Comparison of ENCODE assay signal across 22 cellular contexts in genomic region chr1:84415386-84415785, GRCh38. TPM values are rescaled to one million over a fixed set of nuclear protein-coding genes. Genes with fewer than 3 reads are reported as not detected.
"Had no signal": no experiment of that assay in that cellular context is flagged by ENCODE, and none has a peak within 500 bp of the region (broad histone marks: within the 10 kb centered on the region; RNA-seq: fewer than 3 reads in every experiment).

No MANE protein-coding gene starts in this region.

- H3K4me1 ChIP-seq: breast epithelium, left lung, neural progenitor cell, sigmoid colon, testis, upper lobe of right lung had no signal

- H3K4me3 Mint-ChIP-seq: activated CD8-positive, alpha-beta T cell treated with anti-CD3 and anti-CD28 coated beads, Interleukin-2, amount 10 ng/mL, durations not matched to agents 7 days and 5 days; activated naive CD8-positive, alpha-beta T cell treated with anti-CD3 and anti-CD28 coated beads for 36 hours; activated T-cell treated with anti-CD3 and anti-CD28 coated beads, Interleukin-2, amount 50 U/mL, for 72 hours; naive B cell; neural progenitor cell; WTC11 had no signal

- H3K4me2 ChIP-seq: hepatocyte, neural progenitor cell had no signal

- ATAC-seq: activated CD8-positive, alpha-beta T cell treated with anti-CD3 and anti-CD28 coated beads, Interleukin-2, amount 10 ng/mL, durations not matched to agents 7 days and 5 days; activated T-cell treated with anti-CD3 and anti-CD28 coated beads, Interleukin-2, amount 50 U/mL, for 72 hours; left lung; pancreas; upper lobe of right lung; WTC11 had no signal

- H2AFZ ChIP-seq: hepatocyte, neural progenitor cell had no signal

- H3K9me3 ChIP-seq: breast epithelium, left lung, pancreas, sigmoid colon, stomach, testis, upper lobe of right lung had no signal

- H3K27me3 Mint-ChIP-seq: activated naive CD8-positive, alpha-beta T cell treated with anti-CD3 and anti-CD28 coated beads for 36 hours; naive B cell had no signal

- H3K27ac ChIP-seq: breast epithelium, hepatocyte, left lung, neural progenitor cell, pancreas, sigmoid colon, stomach, testis, upper lobe of right lung had no signal

- H3K27ac Mint-ChIP-seq: activated CD8-positive, alpha-beta T cell treated with anti-CD3 and anti-CD28 coated beads, Interleukin-2, amount 10 ng/mL, durations not matched to agents 7 days and 5 days; activated naive CD8-positive, alpha-beta T cell treated with anti-CD3 and anti-CD28 coated beads for 36 hours; activated T-cell treated with anti-CD3 and anti-CD28 coated beads, Interleukin-2, amount 50 U/mL, for 72 hours; naive B cell; neural progenitor cell; WTC11 had no signal

- H3K27me3 ChIP-seq: breast epithelium, hepatocyte, left lung, neural progenitor cell, pancreas, sigmoid colon, stomach, testis, upper lobe of right lung had no signal

- H3K9me3 Mint-ChIP-seq: activated naive CD8-positive, alpha-beta T cell treated with anti-CD3 and anti-CD28 coated beads for 36 hours; activated T-cell treated with anti-CD3 and anti-CD28 coated beads, Interleukin-2, amount 50 U/mL, for 72 hours; neural progenitor cell had no signal

- H3K4me3 ChIP-seq: breast epithelium, hepatocyte, left lung, neural progenitor cell, pancreas, sigmoid colon, stomach, testis, upper lobe of right lung had no signal

- H3K4me1 Mint-ChIP-seq: activated naive CD8-positive, alpha-beta T cell treated with anti-CD3 and anti-CD28 coated beads for 36 hours; naive B cell; neural progenitor cell; WTC11 had no signal

- H3K9ac ChIP-seq: neural progenitor cell had no signal

- H3K36me3 ChIP-seq: breast epithelium, left lung, neural progenitor cell, pancreas, sigmoid colon, stomach, upper lobe of right lung had no signal

- H3K36me3 Mint-ChIP-seq: activated naive CD8-positive, alpha-beta T cell treated with anti-CD3 and anti-CD28 coated beads for 36 hours; naive B cell; neural progenitor cell; WTC11 had no signal

- H3K79me2 ChIP-seq: hepatocyte had no signal

- DNase-seq: activated CD4-positive, alpha-beta T cell treated with anti-CD3 and anti-CD28 coated beads for 48 hours; activated CD8-positive, alpha-beta memory T cell treated with anti-CD3 and anti-CD28 coated beads, Interleukin-2, amount 50 U/mL, for 4 hours; activated CD8-positive, alpha-beta T cell treated with anti-CD3 and anti-CD28 coated beads, Interleukin-2, amount 10 ng/mL, durations not matched to agents 7 days and 5 days; activated gamma-delta T cell treated with Interleukin-2 at 50 U/mL for 16 hours; activated naive CD8-positive, alpha-beta T cell treated with anti-CD3 and anti-CD28 coated beads for 36 hours; activated T-cell treated with anti-CD3 and anti-CD28 coated beads, Interleukin-2, amount 50 U/mL, for 72 hours; left lung; mammary epithelial cell; naive B cell; pancreas; sigmoid colon; stimulated activated CD4-positive, alpha-beta T cell treated with anti-CD3 and anti-CD28 coated beads, Interleukin-1b, Interleukin-23, amount 100 ng/mL, for 48 hours; stomach; testis; upper lobe of right lung had no signal

RNA-seq across cellular contexts. Expression of gene DNASE2B, which starts 17.1 kb away (rescaled TPM):
- total RNA-seq: activated CD8-positive, alpha-beta T cell treated with anti-CD3 and anti-CD28 coated beads, Interleukin-2, amount 10 ng/mL, durations not matched to agents 7 days and 5 days; activated naive CD8-positive, alpha-beta T cell treated with anti-CD3 and anti-CD28 coated beads for 36 hours; activated T-cell treated with anti-CD3 and anti-CD28 coated beads, Interleukin-2, amount 50 U/mL, for 72 hours; glomerular endothelial cell; hepatocyte; mammary epithelial cell; stomach; T-helper 2 cell treated with Interferon-gamma antibody and Interleukin-4, amounts not matched to agents 100 ng/mL and 5 ng/mL, for 36 hours had no signal
- polyA plus RNA-seq: hepatocyte, keratinocyte, mammary epithelial cell had no signal
